10 cellular contexts compared by ENCODE assay signal in genomic region chr4:85928775-85929585, GRCh38.
A peak's percentile ranks its signal among the peaks of the same experiment; 100 is the strongest.
DNase-seq lines count a peak whose midpoint lies in the region; ATAC-seq, FAIRE-seq and TF ChIP-seq lines count a peak whose summit lies in the region.
"Had no signal": no experiment of that assay in that cellular context is flagged by ENCODE, and none has a peak within 500 bp of the region (broad histone marks: within the 10 kb centered on the region; RNA-seq: fewer than 3 reads in every experiment).

No MANE protein-coding gene starts in this region.

- no peak overlapping the region for H3K27ac ChIP-seq in brain microvascular endothelial cell

- H3K27me3 ChIP-seq in brain microvascular endothelial cell (replicated peaks) = no peaks in the 10 kb centered on the region
- H3K27me3 ChIP-seq in MG63 = no peaks in the 10 kb centered on the region

- in situ Hi-C loops in brain microvascular endothelial cell (cut with HindIII; ENCODE audit: low pct_ligation_motif_present, low sequenced_read_pairs) = no loop called here

- peaks cover 21% of the 10 kb centered on the region for H3K36me3 Mint-ChIP-seq in nephron (ENCODE audit: low read depth)

- H3K36me3 ChIP-seq in brain microvascular endothelial cell (replicated peaks) (no peaks in the 10 kb centered on the region), MG63 (no peaks in the 10 kb centered on the region)

- no peaks in the 10 kb centered on the region for H3K27me3 Mint-ChIP-seq in nephron (ENCODE audit: low read depth)
- H3K27me3 Mint-ChIP-seq: activated T-cell treated with anti-CD3 and anti-CD28 coated beads, Interleukin-2, amount 50 U/mL, for 24 hours had no signal

- ATAC-seq in HG03139 (IDR thresholded peaks at IDR 0.05; ENCODE audit: unreplicated experiment) = peak; percentile 60

- no peak for TF ChIP-seq CTCF in brain microvascular endothelial cell (IDR thresholded peaks at IDR 0.05; ENCODE audit: low read depth, low read length, missing control alignments)
- TF ChIP-seq CTCF in nephron (IDR thresholded peaks at IDR 0.05; ENCODE audit: unreplicated experiment in 3 of 3) = no peak

- H3K27ac Mint-ChIP-seq in nephron = peak overlapping the region; percentile 92
- H3K27ac Mint-ChIP-seq: activated T-cell treated with anti-CD3 and anti-CD28 coated beads, Interleukin-2, amount 50 U/mL, for 24 hours had no signal

- H3K9me3 Mint-ChIP-seq in nephron = no peaks in the 10 kb centered on the region
- H3K9me3 Mint-ChIP-seq: activated T-cell treated with anti-CD3 and anti-CD28 coated beads, Interleukin-2, amount 50 U/mL, for 24 hours had no signal

- no peaks in the 10 kb centered on the region for H3K9me3 ChIP-seq in MG63

- H3K4me1 Mint-ChIP-seq in nephron = peaks cover 53% of the 10 kb centered on the region

- H3K4me3 Mint-ChIP-seq in nephron = peak overlapping the region; percentile 69 to 86 (median 80)
- H3K4me3 Mint-ChIP-seq: activated T-cell treated with anti-CD3 and anti-CD28 coated beads, Interleukin-2, amount 50 U/mL, for 24 hours had no signal

- no peak for DNase-seq in GM18507 (ENCODE audit: extremely low spot score, insufficient read length, low read depth)
- peak; percentile 42 for DNase-seq in brain microvascular endothelial cell
- DNase-seq in GM19240 (ENCODE audit: insufficient read length, low spot score) = no peak
- no peak for DNase-seq in NCI-H1417 (lab: John Stamatoyannopoulos, UW)
- no peak for DNase-seq in MG63
- DNase-seq in HuH-7.5 (ENCODE audit: low spot score) = no peak
- DNase-seq: activated T-cell treated with anti-CD3 and anti-CD28 coated beads, Interleukin-2, amount 50 U/mL, for 24 hours; NCI-H1436 treated with DMSO at 0.1 percent for 48 hours had no signal

- no peak overlapping the region for H3K4me3 ChIP-seq in brain microvascular endothelial cell (ENCODE audit: low read depth, low read length)
- H3K4me3 ChIP-seq in MG63 = no peak overlapping the region

- FAIRE-seq in GM18507 (lab: Jason Lieb, UNC) = peak; percentile 48
